22 cellular contexts compared by ENCODE assay signal in genomic region chr9:134910146-134910545, GRCh38. TPM values are rescaled to one million over a fixed set of nuclear protein-coding genes. Genes with fewer than 3 reads are reported as not detected.
DNase-seq lines count a peak whose midpoint lies in the region; ATAC-seq, FAIRE-seq and TF ChIP-seq lines count a peak whose summit lies in the region.
"Had no signal": no experiment of that assay in that cellular context is flagged by ENCODE, and none has a peak within 500 bp of the region (broad histone marks: within the 10 kb centered on the region; RNA-seq: fewer than 3 reads in every experiment).

No MANE protein-coding gene starts in this region.

- H3K9me3 ChIP-seq in left ventricle myocardium inferior (replicated peaks), result no peaks in the 10 kb centered on the region
- no peaks in the 10 kb centered on the region for H3K9me3 ChIP-seq in H1 (ENCODE audit: insufficient read depth in 2 of 2, low read depth in 1 of 2, low read length in 1 of 2)
- H3K9me3 ChIP-seq: SJSA1 had no signal

- peak overlapping the region; percentile 62; the same call in 1 of the 2 replicates for H4K8ac ChIP-seq in H1 (ENCODE audit: extremely low read depth, insufficient read depth, low read length)

- no peaks in the 10 kb centered on the region for H3K23me2 ChIP-seq in H1 (ENCODE audit: low read depth, low read length)

- H3K27me3 ChIP-seq in left ventricle myocardium inferior (ENCODE audit: low read depth) (peaks cover 32% of the 10 kb centered on the region), H1 (replicated peaks in 1 of 4; ENCODE audit: control insufficient read depth in 3 of 4, extremely low read depth in 1 of 4, insufficient read depth in 3 of 4, low read length in 3 of 4) (no peaks in the 10 kb centered on the region)

- no peak overlapping the region for H2AFZ ChIP-seq in H1 (ENCODE audit: low read length)

- H3K36me3 ChIP-seq in left ventricle myocardium inferior (no peaks in the 10 kb centered on the region), H1 (ENCODE audit: control insufficient read depth in 2 of 4, insufficient read depth in 4 of 4, low read length in 3 of 4) (no peaks in the 10 kb centered on the region)
- H3K36me3 ChIP-seq: SJSA1 had no signal

- no peaks in the 10 kb centered on the region for H3K4me1 ChIP-seq in left ventricle myocardium inferior
- no peaks in the 10 kb centered on the region; a peak in 1 of 7 replicates for H3K4me1 ChIP-seq in H1 (replicated peaks in 1 of 4; ENCODE audit: control insufficient read depth in 3 of 4, insufficient read depth in 4 of 4, low read length in 3 of 4)
- H3K4me1 ChIP-seq: SJSA1 had no signal

- no peak overlapping the region for H3K27ac ChIP-seq in left ventricle myocardium inferior (replicated peaks)
- H3K27ac ChIP-seq in H1 (ENCODE audit: low read depth, low read length), result no peak overlapping the region
- H3K27ac ChIP-seq: HL-60, SJSA1 had no signal

- no peak overlapping the region for H3K18ac ChIP-seq in H1 (ENCODE audit: extremely low read depth, low read length)

- no peaks in the 10 kb centered on the region for H3K9me3 Mint-ChIP-seq in osteocyte (ENCODE audit: unreplicated experiment)
- H3K9me3 Mint-ChIP-seq in activated naive CD4-positive, alpha-beta T cell treated with anti-CD3 and anti-CD28 coated beads for 36 hours, result no peaks in the 10 kb centered on the region

- H3K4me2 ChIP-seq in H1 (ENCODE audit: insufficient read depth in 1 of 2, low read depth in 2 of 2, low read length in 2 of 2), result no peak overlapping the region

- H2AK5ac ChIP-seq in H1 (ENCODE audit: low read depth, low read length), result no peak overlapping the region

- TF ChIP-seq EP300 in H1 (IDR thresholded peaks at IDR 0.05; ENCODE audit: borderline replicate concordance in 1 of 2, low read depth in 2 of 2, low read length in 2 of 2), result no peak

- no peak overlapping the region for H2BK15ac ChIP-seq in H1 (ENCODE audit: low read length)

- TF ChIP-seq CTCF in left ventricle myocardium inferior (IDR thresholded peaks at IDR 0.05; ENCODE audit: borderline replicate concordance) (no peak), H1 (IDR thresholded peaks at IDR 0.05; ENCODE audit: control extremely low read depth in 1 of 3, insufficient read depth in 1 of 3, low read depth in 1 of 3, low read length in 3 of 3) (no peak), osteocyte (IDR thresholded peaks at IDR 0.05) (no peak)

- H4K5ac ChIP-seq in H1 (ENCODE audit: insufficient read length, low read depth, low read length), result no peak overlapping the region

- H3K4me3 Mint-ChIP-seq in osteocyte (ENCODE audit: unreplicated experiment), result no peak overlapping the region
- H3K4me3 Mint-ChIP-seq in activated naive CD4-positive, alpha-beta T cell treated with anti-CD3 and anti-CD28 coated beads for 36 hours, result no peak overlapping the region

- no peak overlapping the region for H3K23ac ChIP-seq in H1 (ENCODE audit: insufficient read length)

- no peak overlapping the region for H4K91ac ChIP-seq in H1 (replicated peaks; ENCODE audit: insufficient read length, low read length)

- no peak overlapping the region for H3K9ac ChIP-seq in H1 (replicated peaks in 1 of 4; ENCODE audit: extremely low read depth in 1 of 4, low read depth in 3 of 4, low read length in 3 of 4)

- H3K79me2 ChIP-seq in H1 (ENCODE audit: control insufficient read depth in 1 of 2, insufficient read depth in 2 of 2, low read length in 2 of 2), result no peaks in the 10 kb centered on the region

- CTCF ChIA-PET in H1 (lab: Charles Lee; ENCODE audit: partially characterized antibody), result no interaction called here
- CTCF ChIA-PET in activated naive CD4-positive, alpha-beta T cell treated with anti-CD3 and anti-CD28 coated beads for 36 hours (lab: Charles Lee), result interaction anchor here (0.7 to 1.0 kb wide), 2 partner anchors 70 to 80 kb away, joined by 3 to 4 read pairs; no protein-coding TSS in a partner anchor

- H4K20me1 ChIP-seq in H1 (replicated peaks in 1 of 2; ENCODE audit: control insufficient read depth in 1 of 2, insufficient read depth in 2 of 2, low read length in 2 of 2), result no peaks in the 10 kb centered on the region

- POLR2A ChIA-PET in H1 (lab: Charles Lee; ENCODE audit: partially characterized antibody), result no interaction called here

- H3K14ac ChIP-seq in H1 (ENCODE audit: insufficient read length), result no peak overlapping the region

- no peak for TF ChIP-seq RAD21 in H1 (IDR thresholded peaks at IDR 0.05 in 1 of 2, conservative IDR thresholded peaks at IDR 0.05 in 1 of 2; ENCODE audit: low read depth in 2 of 2, low read length in 2 of 2)

- no peaks in the 10 kb centered on the region for H3K36me3 Mint-ChIP-seq in osteocyte (ENCODE audit: unreplicated experiment)
- no peaks in the 10 kb centered on the region for H3K36me3 Mint-ChIP-seq in activated naive CD4-positive, alpha-beta T cell treated with anti-CD3 and anti-CD28 coated beads for 36 hours (ENCODE audit: low read depth)

- no peak for FAIRE-seq in H1 (lab: Jason Lieb, UNC)
- FAIRE-seq: A204.1, D721Med had no signal

- H3K27me3 Mint-ChIP-seq in osteocyte (ENCODE audit: unreplicated experiment), result peaks cover 42% of the 10 kb centered on the region
- peaks cover 23% of the 10 kb centered on the region for H3K27me3 Mint-ChIP-seq in activated naive CD4-positive, alpha-beta T cell treated with anti-CD3 and anti-CD28 coated beads for 36 hours (ENCODE audit: low read depth)

- TF ChIP-seq POLR2A in H1 (IDR thresholded peaks at IDR 0.05; ENCODE audit: control extremely low read depth in 1 of 2, low read depth in 2 of 2, low read length in 2 of 2), result no peak

- DNase-seq in cardiac septum (ENCODE audit: low spot score), result peak; percentile 63
- DNase-seq in left ventricle myocardium inferior, result no peak
- no peak for DNase-seq in H1 (ENCODE audit: low read depth in 1 of 2, low spot score in 2 of 2)
- DNase-seq in osteocyte (ENCODE audit: extremely low spot score, unreplicated experiment), result peak; percentile 68
- DNase-seq in NCI-H774 (lab: John Stamatoyannopoulos, UW), result no peak
- no peak for DNase-seq in activated naive CD4-positive, alpha-beta T cell treated with anti-CD3 and anti-CD28 coated beads for 36 hours
- DNase-seq: DMS53, GDM1, H7, KG1, NCI-H1105, NCI-H2029 treated with DMSO at 0.1 percent for 48 hours, NCI-H345, NCI-H524 had no signal

- no peaks in the 10 kb centered on the region for H3K4me1 Mint-ChIP-seq in osteocyte (ENCODE audit: unreplicated experiment)
- H3K4me1 Mint-ChIP-seq in activated naive CD4-positive, alpha-beta T cell treated with anti-CD3 and anti-CD28 coated beads for 36 hours (ENCODE audit: low read depth), result no peaks in the 10 kb centered on the region

- H3K4me3 ChIP-seq in left ventricle myocardium inferior, result no peak overlapping the region
- no peak overlapping the region for H3K4me3 ChIP-seq in H1 (ENCODE audit: extremely low read depth in 1 of 4, insufficient read depth in 2 of 4, low read depth in 3 of 4, low read length in 4 of 4)
- H3K4me3 ChIP-seq: SJSA1 had no signal

- H2BK20ac ChIP-seq in H1 (ENCODE audit: low read length), result no peak overlapping the region

- intact Hi-C loops in cardiac septum (cut with DNase I) (no loop called here), left ventricle myocardium inferior (cut with micrococcal nuclease) (no loop called here)
- intact Hi-C loops in activated naive CD4-positive, alpha-beta T cell treated with anti-CD3 and anti-CD28 coated beads for 36 hours (cut with micrococcal nuclease), result no loop called here

- H3K56ac ChIP-seq in H1 (replicated peaks; ENCODE audit: insufficient read length, low read depth, low read length), result no peak overlapping the region

- H2BK12ac ChIP-seq in H1 (ENCODE audit: low read depth, low read length), result no peak overlapping the region

- WGBS in H1 (ENCODE audit: extremely low coverage in 1 of 2, insufficient coverage in 1 of 2, insufficient read length in 1 of 2, insufficient replicate concordance in 2 of 2, low coverage in 1 of 2, low lambda C conversion rate in 2 of 2, missing lambda C conversion rate in 1 of 2), 2 experiments, result 90% methylated on average over 10 of the region's 10 CpGs; no CpG with 5 or more reads in 1 of the 2 experiments

- H2BK5ac ChIP-seq in H1 (ENCODE audit: low read depth, low read length), result no peak overlapping the region

- no peaks in the 10 kb centered on the region for H3K79me1 ChIP-seq in H1 (ENCODE audit: low read depth, low read length)

- no peak overlapping the region for H3K27ac Mint-ChIP-seq in osteocyte (ENCODE audit: unreplicated experiment)
- H3K27ac Mint-ChIP-seq in activated naive CD4-positive, alpha-beta T cell treated with anti-CD3 and anti-CD28 coated beads for 36 hours, result no peak overlapping the region

- no peak overlapping the region for H3K4ac ChIP-seq in H1 (replicated peaks; ENCODE audit: insufficient read length, low read depth, low read length)

- ATAC-seq in GM18907 (IDR thresholded peaks at IDR 0.05; ENCODE audit: unreplicated experiment) (no peak), HG03460 (IDR thresholded peaks at IDR 0.05; ENCODE audit: unreplicated experiment) (no peak)
- ATAC-seq: Right ventricle myocardium inferior had no signal

- no peak overlapping the region for H2BK120ac ChIP-seq in H1 (replicated peaks; ENCODE audit: low read depth, low read length)

RNA-seq across cellular contexts. Expression of gene FCN1, which starts 7.6 kb away (rescaled TPM):
- total RNA-seq in cardiac septum, result 5.3 TPM
- total RNA-seq in left ventricle myocardium inferior, result 2.9 TPM
- total RNA-seq in H1 (2021; fragmentation: NEBNext Ultra II Directional; extraction: Animal tissue kit (Norgen Biotek cat#: 25700)), result not detected in 2 replicates
- polyA plus RNA-seq in H1 (2011; rRNA removed), result not detected in 2 replicates
- polyA plus RNA-seq in H1 (2011; cell fraction: cytosol; rRNA removed), result not detected
- not detected for polyA plus RNA-seq in H1 (2011; cell fraction: nucleus; rRNA removed)
- polyA plus RNA-seq in H1 (2012, experiment 1 of 2), result not detected in 4 replicates
- not detected for polyA plus RNA-seq in H1 (2012, experiment 2 of 2)
- not detected for polyA plus RNA-seq in H1 (2013, experiment 1 of 2)
- polyA plus RNA-seq in H1 (2013, experiment 2 of 2), result not detected
- polyA minus RNA-seq in H1 (2011; rRNA and poly(A)+ RNA removed), result not detected in 2 replicates
- not detected for polyA minus RNA-seq in H1 (2011; cell fraction: cytosol; rRNA and poly(A)+ RNA removed)
- not detected for polyA minus RNA-seq in H1 (2011; cell fraction: nucleus; rRNA and poly(A)+ RNA removed)
- not detected in 2 replicates for total RNA-seq in osteocyte
- total RNA-seq in activated naive CD4-positive, alpha-beta T cell treated with anti-CD3 and anti-CD28 coated beads for 36 hours, result not detected
- total RNA-seq: H7, HT1080, SJSA1 had no signal

RNA-seq across cellular contexts. Expression of gene FCN2, which starts 29.5 kb away (rescaled TPM):
- total RNA-seq in cardiac septum, result not detected
- total RNA-seq in left ventricle myocardium inferior, result not detected
- total RNA-seq in H1 (2021; fragmentation: NEBNext Ultra II Directional; extraction: Animal tissue kit (Norgen Biotek cat#: 25700)), result not detected in 2 replicates
- polyA plus RNA-seq in H1 (2011; rRNA removed), result not detected in 2 replicates
- polyA plus RNA-seq in H1 (2011; cell fraction: cytosol; rRNA removed), result not detected
- polyA plus RNA-seq in H1 (2011; cell fraction: nucleus; rRNA removed), result not detected
- not detected in 4 replicates for polyA plus RNA-seq in H1 (2012, experiment 1 of 2)
- not detected for polyA plus RNA-seq in H1 (2012, experiment 2 of 2)
- not detected for polyA plus RNA-seq in H1 (2013, experiment 1 of 2)
- not detected for polyA plus RNA-seq in H1 (2013, experiment 2 of 2)
- polyA minus RNA-seq in H1 (2011; rRNA and poly(A)+ RNA removed), result not detected in 2 replicates
- polyA minus RNA-seq in H1 (2011; cell fraction: cytosol; rRNA and poly(A)+ RNA removed), result not detected
- polyA minus RNA-seq in H1 (2011; cell fraction: nucleus; rRNA and poly(A)+ RNA removed), result not detected
- not detected in 2 replicates for total RNA-seq in osteocyte
- not detected for total RNA-seq in activated naive CD4-positive, alpha-beta T cell treated with anti-CD3 and anti-CD28 coated beads for 36 hours
- total RNA-seq: H7, HT1080, Right ventricle myocardium inferior, SJSA1 had no signal

Comparison
In these comparisons a context has a peak if more than half of its experiments do, and no peak if none do; other contexts are left out.
1. DNase-seq: peak in cardiac septum (single experiment) and osteocyte (single experiment); none in left ventricle myocardium inferior (single experiment), H1 (0 of 2), NCI-H774 (single experiment) and activated naive CD4-positive, alpha-beta T cell treated with anti-CD3 and anti-CD28 coated beads for 36 hours (single experiment).